In genomic region chr7:151727579-151728285, GRCh38 we compare ENCODE assay signal across 1 cellular context.
TF ChIP-seq lines count a peak whose summit lies in the region.

No MANE protein-coding gene starts in this region.

TF ChIP-seq in GM12878, 131 proteins besides CTCF, POLR2A, EP300 and RAD21 (continued from another document):
- no peak for TF ChIP-seq E4F1 (IDR thresholded peaks at IDR 0.05; ENCODE audit: borderline replicate concordance, partially characterized antibody)
- no peak for TF ChIP-seq ZZZ3 (IDR thresholded peaks at IDR 0.05; ENCODE audit: control insufficient read depth, insufficient read length, low read depth)
